ENCODE assay signal across 17 cellular contexts in genomic region chr3:143633816-143634215, GRCh38.
DNase-seq lines count a peak whose midpoint lies in the region; ATAC-seq and TF ChIP-seq lines count a peak whose summit lies in the region.
"Had no signal": no experiment of that assay in that cellular context is flagged by ENCODE, and none has a peak within 500 bp of the region (broad histone marks: within the 10 kb centered on the region; RNA-seq: fewer than 3 reads in every experiment).

No MANE protein-coding gene starts in this region.

- no peak overlapping the region for H3K23ac ChIP-seq in H9 (ENCODE audit: insufficient read length, low read depth, low read length)

- no peak for ATAC-seq in HG02642 (IDR thresholded peaks at IDR 0.05; ENCODE audit: poor library complexity, unreplicated experiment)
- ATAC-seq: A549, GM23338, HCT116, HepG2 had no signal

- no peak overlapping the region for H4K91ac ChIP-seq in H9 (ENCODE audit: insufficient read length, low read depth, low read length)

- no peaks in the 10 kb centered on the region for H3K79me2 ChIP-seq in H9 (ENCODE audit: insufficient read depth, low read length)

- no peak overlapping the region for H3K18ac ChIP-seq in H9 (ENCODE audit: insufficient read length, low read depth, low read length)

- no peak overlapping the region for H3K14ac ChIP-seq in H9 (ENCODE audit: insufficient read depth, low read length)

- in situ Hi-C loops in transverse colon (cut with MboI; ENCODE audit: low pct_ligation_motif_present in 1 of 4, low pct_unique_long_range_greater_than_20kb in 1 of 4, low sequenced_read_pairs in 3 of 4): no loop called here

- H2BK120ac ChIP-seq in H9 (ENCODE audit: low read depth, low read length, poor library complexity, severe bottlenecking): no peak overlapping the region

- POLR2A ChIA-PET in MCF 10A (lab: Yijun Ruan, JAX): interaction anchor here (1.0 kb wide), 2 partner anchors 10 to 16 kb away, joined by 3 read pairs; no protein-coding TSS in a partner anchor

- H3K79me1 ChIP-seq in H9 (ENCODE audit: insufficient read depth, low read depth, low read length, poor library complexity, severe bottlenecking): no peaks in the 10 kb centered on the region

- H3K27ac ChIP-seq in breast epithelium: no peak overlapping the region
- peak overlapping the region in 2 of 4 donors; percentile 9 to 58 for H3K27ac ChIP-seq in transverse colon
- no peak overlapping the region for H3K27ac ChIP-seq in H9 (ENCODE audit: insufficient read length, low read depth, low read length)
- H3K27ac ChIP-seq: 22Rv1, A549, C4-2B had no signal

- H3K36me3 Mint-ChIP-seq in MCF 10A (ENCODE audit: insufficient read depth, unreplicated experiment) (no peaks in the 10 kb centered on the region), H9 (ENCODE audit: insufficient read depth in 1 of 3, low read depth in 3 of 3) (no peaks in the 10 kb centered on the region; a peak in 1 of 7 replicates)

- no peaks in the 10 kb centered on the region for H3K36me3 ChIP-seq in breast epithelium
- H3K36me3 ChIP-seq in skeletal muscle satellite cell (ENCODE audit: insufficient read depth, low read length): no peaks in the 10 kb centered on the region
- no peaks in the 10 kb centered on the region for H3K36me3 ChIP-seq in transverse colon

- no peak overlapping the region for H2BK12ac ChIP-seq in H9 (ENCODE audit: insufficient read length, low read depth, low read length)

- H3K27ac Mint-ChIP-seq in MCF 10A (ENCODE audit: low read depth, unreplicated experiment) (peak overlapping the region; percentile 72), H9 (no peak overlapping the region)
- H3K27ac Mint-ChIP-seq: CD4-positive, alpha-beta T cell; GM23338; HFFc6 had no signal

- H3K23me2 ChIP-seq in H9 (ENCODE audit: insufficient read length, low read depth, low read length, poor library complexity, severe bottlenecking): no peaks in the 10 kb centered on the region

- H2BK15ac ChIP-seq in H9 (ENCODE audit: low read depth, low read length): no peak overlapping the region

- no peak overlapping the region for H3K56ac ChIP-seq in H9 (ENCODE audit: insufficient read length, low read depth, low read length)

- TF ChIP-seq CTCF in MCF 10A (IDR thresholded peaks at IDR 0.05; ENCODE audit: unreplicated experiment) (no peak), breast epithelium (IDR thresholded peaks at IDR 0.05) (no peak), transverse colon (IDR thresholded peaks at IDR 0.05) (no peak), H9 (conservative IDR thresholded peaks at IDR 0.05) (no peak)

- DNase-seq in MCF 10A (ENCODE audit: unreplicated experiment) (no peak), breast epithelium (ENCODE audit: low spot score in 2 of 2) (no peak), myocyte (ENCODE audit: low read depth) (peak; percentile 73), transverse colon (no peak), H9 (no peak)
- DNase-seq: AML-193; Caco-2; CD4-positive, alpha-beta T cell; HFFc6 had no signal

- no peak for TF ChIP-seq POLR2A in breast epithelium (IDR thresholded peaks at IDR 0.05)
- TF ChIP-seq POLR2A in transverse colon (IDR thresholded peaks at IDR 0.05): no peak

- H3K9me3 ChIP-seq in breast epithelium (peaks cover 9 to 14% of the 10 kb centered on the region in 2 donors), skeletal muscle satellite cell (replicated peaks; ENCODE audit: low read length) (peaks cover 6% of the 10 kb centered on the region), transverse colon (peaks cover 11 to 20% of the 10 kb centered on the region in 2 donors), H9 (ENCODE audit: control insufficient read depth, low read depth, low read length) (no peaks in the 10 kb centered on the region)

- intact Hi-C loops in MCF 10A (cut with micrococcal nuclease): no loop called here
- intact Hi-C loops in breast epithelium (cut with DNase I; ENCODE audit: low total_unique reads): no loop called here
- intact Hi-C loops in transverse colon (cut with DNase I; ENCODE audit: low total_unique reads): no loop called here

- no peak overlapping the region for H2BK5ac ChIP-seq in H9 (ENCODE audit: insufficient read length, low read length)

- H4K5ac ChIP-seq in H9 (ENCODE audit: insufficient read length, low read depth, low read length): no peak overlapping the region

- H2AFZ ChIP-seq in H9 (ENCODE audit: low read length): no peak overlapping the region
- H2AFZ ChIP-seq: GM23338 had no signal

- no peaks in the 10 kb centered on the region for H4K20me1 ChIP-seq in H9 (ENCODE audit: control insufficient read depth, insufficient read depth, insufficient read length)

- H3K4me2 ChIP-seq in skeletal muscle satellite cell (ENCODE audit: low read length): peak overlapping the region; percentile 60
- no peak overlapping the region for H3K4me2 ChIP-seq in H9 (ENCODE audit: insufficient read depth, insufficient read length, low read length)
- H3K4me2 ChIP-seq: A549, GM23338 had no signal

- H3K9me3 Mint-ChIP-seq in MCF 10A (ENCODE audit: unreplicated experiment): no peaks in the 10 kb centered on the region
- peaks cover 0 to 6% of the 10 kb centered on the region in 2 experiments; a peak in 4 of 5 replicates for H3K9me3 Mint-ChIP-seq in H9
- H3K9me3 Mint-ChIP-seq: CD4-positive, alpha-beta T cell had no signal

- H3K4me3 Mint-ChIP-seq in MCF 10A (ENCODE audit: unreplicated experiment) (no peak overlapping the region), H9 (no peak overlapping the region)
- H3K4me3 Mint-ChIP-seq: CD4-positive, alpha-beta T cell; GM23338; HFFc6 had no signal

- TF ChIP-seq EP300 in transverse colon (IDR thresholded peaks at IDR 0.05; ENCODE audit: low read depth): no peak

- CTCF ChIA-PET in MCF 10A (lab: Yijun Ruan, JAX): no interaction called here

- H3K27me3 Mint-ChIP-seq in MCF 10A (ENCODE audit: insufficient read depth, unreplicated experiment): no peaks in the 10 kb centered on the region
- no peaks in the 10 kb centered on the region for H3K27me3 Mint-ChIP-seq in H9 (ENCODE audit: low read depth)
- H3K27me3 Mint-ChIP-seq: CD4-positive, alpha-beta T cell had no signal

- WGBS in transverse colon (ENCODE audit: low coverage in 1 of 2), 2 donors: 68 to 86% methylated on average over 3 of the region's 3 CpGs
- no CpG with 5 or more reads among the region's 3 CpGs for WGBS in H9 (ENCODE audit: extremely low coverage, insufficient read length, low lambda C conversion rate)

- H3K27me3 ChIP-seq in breast epithelium (no peaks in the 10 kb centered on the region), skeletal muscle satellite cell (ENCODE audit: control insufficient read depth, insufficient read depth, low read length) (no peaks in the 10 kb centered on the region), transverse colon (no peaks in the 10 kb centered on the region), H9 (ENCODE audit: insufficient read depth, low read length) (no peaks in the 10 kb centered on the region)

- no peak overlapping the region for H3K4ac ChIP-seq in H9 (ENCODE audit: low read depth, low read length)

- H3K9ac ChIP-seq in skeletal muscle satellite cell (ENCODE audit: low read depth, low read length) (no peak overlapping the region), H9 (ENCODE audit: extremely low read depth, insufficient read length, low read length) (no peak overlapping the region)

- H3K4me3 ChIP-seq in breast epithelium: no peak overlapping the region
- no peak overlapping the region for H3K4me3 ChIP-seq in skeletal muscle satellite cell (ENCODE audit: low read length)
- no peak overlapping the region for H3K4me3 ChIP-seq in transverse colon
- H3K4me3 ChIP-seq: A549, GM23338 had no signal

- no peak overlapping the region for H2BK20ac ChIP-seq in H9 (ENCODE audit: low read depth, low read length, poor library complexity, severe bottlenecking)

- H3K4me1 ChIP-seq in breast epithelium (no peaks in the 10 kb centered on the region), skeletal muscle satellite cell (ENCODE audit: control insufficient read depth, insufficient read depth, low read length) (no peaks in the 10 kb centered on the region), transverse colon (peaks cover 0 to 20% (median 12%) of the 10 kb centered on the region in 4 donors), H9 (ENCODE audit: insufficient read depth, low read length) (no peaks in the 10 kb centered on the region)
- H3K4me1 ChIP-seq: A549, Caco-2 had no signal

- no peak overlapping the region for H2AK5ac ChIP-seq in H9 (ENCODE audit: insufficient read length, low read length)

- no peak overlapping the region for H4K8ac ChIP-seq in H9 (replicated peaks; ENCODE audit: insufficient read length, low read depth, low read length)

- BruUV-seq in MCF 10A (replicated peaks; lab: Mats Ljungman, UMichigan): no TSS peak

- H3K4me1 Mint-ChIP-seq in MCF 10A (ENCODE audit: insufficient read depth, unreplicated experiment) (no peaks in the 10 kb centered on the region), H9 (no peaks in the 10 kb centered on the region)
- H3K4me1 Mint-ChIP-seq: GM23338 had no signal

- no peak overlapping the region for H3T11ph ChIP-seq in H9 (ENCODE audit: low read length)
